ENCODE assay signal across 8 cellular contexts in the genomic region with DNA sequence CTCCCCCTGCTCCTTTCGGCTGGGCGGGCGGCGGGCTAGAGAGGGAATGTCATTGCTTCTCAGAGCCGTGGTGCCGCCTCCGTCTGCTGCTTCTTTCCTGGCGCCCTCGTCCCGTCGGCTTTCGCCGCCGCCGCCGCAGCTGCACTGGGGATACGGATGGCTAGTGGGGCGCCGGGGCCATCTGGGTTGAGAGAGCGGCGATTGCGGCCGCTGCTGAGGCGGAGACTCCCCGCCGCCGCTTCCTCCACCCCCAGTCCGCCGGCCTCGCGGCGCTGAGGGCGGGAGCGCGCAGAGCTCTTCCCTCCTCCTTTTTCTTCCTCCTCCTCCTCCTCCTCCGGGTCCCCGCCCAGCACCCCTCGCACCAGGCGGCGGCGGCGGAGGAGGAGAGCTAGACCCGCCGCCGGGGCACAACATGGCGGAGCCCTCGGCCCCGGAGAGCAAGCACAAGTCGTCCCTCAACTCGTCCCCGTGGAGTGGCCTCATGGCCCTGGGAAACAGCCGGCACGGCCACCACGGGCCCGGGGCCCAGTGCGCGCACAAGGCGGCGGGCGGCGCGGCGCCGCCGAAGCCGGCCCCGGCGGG. TPM values are rescaled to one million over a fixed set of nuclear protein-coding genes. Genes with fewer than 3 reads are reported as not detected.
DNase-seq lines count a peak whose midpoint lies in the region; ATAC-seq and TF ChIP-seq lines count a peak whose summit lies in the region.

A gene (plus strand): TSS at position 339 of the 582 bp plus-strand sequence. CDS start 74 bp downstream, at position 413.

- H3K36me3 ChIP-seq in RWPE2 (ENCODE audit: low read depth) = peaks cover 9% of the 10 kb centered on the region

- intact Hi-C loops in Right ventricle myocardium superior (cut with DNase I) = no loop called here

- no peaks in the 10 kb centered on the region for H3K27me3 Mint-ChIP-seq in activated naive CD4-positive, alpha-beta T cell treated with anti-CD3 and anti-CD28 coated beads, Interleukin-2, amount 50 U/mL, for 24 hours
- no peaks in the 10 kb centered on the region for H3K27me3 Mint-ChIP-seq in type B pancreatic cell

- H3K9me3 Mint-ChIP-seq in activated naive CD4-positive, alpha-beta T cell treated with anti-CD3 and anti-CD28 coated beads, Interleukin-2, amount 50 U/mL, for 24 hours = no peaks in the 10 kb centered on the region
- H3K9me3 Mint-ChIP-seq in type B pancreatic cell = no peaks in the 10 kb centered on the region

- H3K27ac ChIP-seq in RWPE2 (ENCODE audit: poor library complexity, severe bottlenecking) = peak within 1 kb of the TSS; percentile 78

- peak within 1 kb of the TSS; percentile 79 for H3K4me3 ChIP-seq in RWPE2 (ENCODE audit: severe bottlenecking)

- H3K4me1 ChIP-seq in RWPE2 (ENCODE audit: insufficient read depth, poor library complexity, severe bottlenecking) = peaks cover 17% of the 10 kb centered on the region

- H3K4me1 Mint-ChIP-seq in activated naive CD4-positive, alpha-beta T cell treated with anti-CD3 and anti-CD28 coated beads, Interleukin-2, amount 50 U/mL, for 24 hours = peaks cover 23% of the 10 kb centered on the region
- H3K4me1 Mint-ChIP-seq in type B pancreatic cell (ENCODE audit: unreplicated experiment) = peaks cover 13% of the 10 kb centered on the region

- peaks cover 4% of the 10 kb centered on the region for H3K36me3 Mint-ChIP-seq in activated naive CD4-positive, alpha-beta T cell treated with anti-CD3 and anti-CD28 coated beads, Interleukin-2, amount 50 U/mL, for 24 hours
- H3K36me3 Mint-ChIP-seq in type B pancreatic cell = peaks cover 17% of the 10 kb centered on the region

- TF ChIP-seq CTCF in RWPE2 (IDR thresholded peaks at IDR 0.05; ENCODE audit: poor library complexity, severe bottlenecking) (no peak), type B pancreatic cell (conservative IDR thresholded peaks at IDR 0.05) (no peak)

- H3K4me3 Mint-ChIP-seq in activated naive CD4-positive, alpha-beta T cell treated with anti-CD3 and anti-CD28 coated beads, Interleukin-2, amount 50 U/mL, for 24 hours = peak within 1 kb of the TSS; percentile 98
- H3K4me3 Mint-ChIP-seq in type B pancreatic cell = peak within 1 kb of the TSS; percentile 99

- no peaks in the 10 kb centered on the region for H3K9me3 ChIP-seq in RWPE2 (ENCODE audit: severe bottlenecking)

- H3K27me3 ChIP-seq in RWPE2 (ENCODE audit: insufficient read depth, poor library complexity, severe bottlenecking) = no peaks in the 10 kb centered on the region

- peak within 1 kb of the TSS; percentile 99 for H3K27ac Mint-ChIP-seq in activated naive CD4-positive, alpha-beta T cell treated with anti-CD3 and anti-CD28 coated beads, Interleukin-2, amount 50 U/mL, for 24 hours
- H3K27ac Mint-ChIP-seq in type B pancreatic cell = peak within 1 kb of the TSS; percentile 94

- peak; percentile 47 for ATAC-seq in GM19467 (IDR thresholded peaks at IDR 0.05; ENCODE audit: unreplicated experiment)
- peak; percentile 68 for ATAC-seq in RWPE2 (ENCODE audit: low read depth)
- ATAC-seq in Right ventricle myocardium superior (ENCODE audit: poor library complexity) = peak; percentile 80

- DNase-seq in DMS 273 treated with DMSO at 0.1 percent for 48 hours (lab: John Stamatoyannopoulos, UW) = peak; percentile 57
- DNase-seq in HK-2 (ENCODE audit: unreplicated experiment) = peak; percentile 75
- peak; percentile 80 for DNase-seq in RWPE2 (ENCODE audit: low spot score)
- DNase-seq in Right ventricle myocardium superior = peak; percentile 89
- DNase-seq in pons (ENCODE audit: low spot score) = peak; percentile 77
- no peak for DNase-seq in type B pancreatic cell (ENCODE audit: extremely low spot score, unreplicated experiment)

RNA-seq across cellular contexts. Expression of the gene that starts here (rescaled TPM):
- 85.3 TPM for total RNA-seq in Right ventricle myocardium superior
- total RNA-seq in type B pancreatic cell (ENCODE audit: low replicate concordance) = 180 and 235 TPM in 2 replicates
